8 cellular contexts compared by ENCODE assay signal in genomic region chr15:45634442-45635190, GRCh38. TPM values are rescaled to one million over a fixed set of nuclear protein-coding genes. Genes with fewer than 3 reads are reported as not detected.
DNase-seq lines count a peak whose midpoint lies in the region; ATAC-seq and TF ChIP-seq lines count a peak whose summit lies in the region.

Gene SQOR (plus strand): TSS chr15:45635029. CDS start chr15:45658924, 23,895 bp downstream.

- peak within 1 kb of the TSS; percentile 84 to 89 (median 86) for H3K4me3 ChIP-seq in Peyer's patch
- H3K4me3 ChIP-seq in thymus (ENCODE audit: low read length), result peak within 1 kb of the TSS; percentile 88

- no peak for TF ChIP-seq CTCF in Peyer's patch (IDR thresholded peaks at IDR 0.05)
- TF ChIP-seq CTCF in osteocyte (IDR thresholded peaks at IDR 0.05), result no peak

- H3K27ac Mint-ChIP-seq in osteocyte (ENCODE audit: unreplicated experiment), result peak within 1 kb of the TSS; percentile 82

- DNase-seq in AG08395 (ENCODE audit: low spot score) (peak; percentile 72), Peyer's patch (peak; percentile 82 to 95 (median 93)), activated gamma-delta T cell treated with Interleukin-2 at 50 U/mL for 16 hours (peak; percentile 65), germinal center (ENCODE audit: low spot score) (peak; percentile 69), osteocyte (ENCODE audit: extremely low spot score, unreplicated experiment) (peak; percentile 88)

- peak within 1 kb of the TSS; percentile 86 to 97 (median 95) for H3K27ac ChIP-seq in Peyer's patch
- H3K27ac ChIP-seq in thymus (ENCODE audit: low read depth), result peak within 1 kb of the TSS; percentile 89

- H3K36me3 ChIP-seq in Peyer's patch (no peaks in the 10 kb centered on the region), thymus (ENCODE audit: control insufficient read depth, insufficient read depth) (no peaks in the 10 kb centered on the region)

- no peaks in the 10 kb centered on the region for H3K36me3 Mint-ChIP-seq in osteocyte (ENCODE audit: unreplicated experiment)

- peak; percentile 82 to 88 for TF ChIP-seq POLR2A in Peyer's patch (IDR thresholded peaks at IDR 0.05)

- H3K9me3 ChIP-seq in Peyer's patch, result no peaks in the 10 kb centered on the region
- no peaks in the 10 kb centered on the region for H3K9me3 ChIP-seq in thymus (ENCODE audit: control insufficient read depth)

- peak within 1 kb of the TSS; percentile 90 for H3K4me3 Mint-ChIP-seq in osteocyte (ENCODE audit: unreplicated experiment)

- H3K27me3 ChIP-seq in Peyer's patch (no peaks in the 10 kb centered on the region), thymus (ENCODE audit: control insufficient read depth, insufficient read depth) (no peaks in the 10 kb centered on the region)

- H3K4me1 ChIP-seq in Peyer's patch (peaks cover 0 to 43% (median 5%) of the 10 kb centered on the region in 4 donors), thymus (ENCODE audit: control insufficient read depth, insufficient read depth, low read length) (peaks cover 15% of the 10 kb centered on the region)

- peaks cover 42% of the 10 kb centered on the region for H3K4me1 Mint-ChIP-seq in osteocyte (ENCODE audit: unreplicated experiment)

- peak; percentile 62 for ATAC-seq in GM18870 (IDR thresholded peaks at IDR 0.05; ENCODE audit: unreplicated experiment)
- ATAC-seq in HG03103 (IDR thresholded peaks at IDR 0.05; ENCODE audit: low read depth, unreplicated experiment), result peak; percentile 56

- peaks cover 4% of the 10 kb centered on the region for H3K9me3 Mint-ChIP-seq in osteocyte (ENCODE audit: unreplicated experiment)

- no peaks in the 10 kb centered on the region for H3K27me3 Mint-ChIP-seq in osteocyte (ENCODE audit: unreplicated experiment)

- 3% methylated on average over 53 of the region's 53 CpGs for WGBS in thymus

RNA-seq across cellular contexts. Expression of gene SQOR, which starts in this region (rescaled TPM):
- total RNA-seq in Peyer's patch (100 to 1,000 TPM in 1 of 4 donors, 10 to 100 TPM in 3; 85.8 to 101 (median 96.7) TPM), osteocyte (21.6 and 22.6 TPM in 2 replicates)
- 33.5 TPM for polyA plus RNA-seq in thymus

Comparison
In these comparisons a context has a peak if more than half of its experiments do, and no peak if none do; other contexts are left out.
1. Peak in every context shown above with its lines: DNase-seq, ATAC-seq, H3K4me3 ChIP-seq and H3K27ac ChIP-seq.